8 cellular contexts compared by ENCODE assay signal in the genomic region with DNA sequence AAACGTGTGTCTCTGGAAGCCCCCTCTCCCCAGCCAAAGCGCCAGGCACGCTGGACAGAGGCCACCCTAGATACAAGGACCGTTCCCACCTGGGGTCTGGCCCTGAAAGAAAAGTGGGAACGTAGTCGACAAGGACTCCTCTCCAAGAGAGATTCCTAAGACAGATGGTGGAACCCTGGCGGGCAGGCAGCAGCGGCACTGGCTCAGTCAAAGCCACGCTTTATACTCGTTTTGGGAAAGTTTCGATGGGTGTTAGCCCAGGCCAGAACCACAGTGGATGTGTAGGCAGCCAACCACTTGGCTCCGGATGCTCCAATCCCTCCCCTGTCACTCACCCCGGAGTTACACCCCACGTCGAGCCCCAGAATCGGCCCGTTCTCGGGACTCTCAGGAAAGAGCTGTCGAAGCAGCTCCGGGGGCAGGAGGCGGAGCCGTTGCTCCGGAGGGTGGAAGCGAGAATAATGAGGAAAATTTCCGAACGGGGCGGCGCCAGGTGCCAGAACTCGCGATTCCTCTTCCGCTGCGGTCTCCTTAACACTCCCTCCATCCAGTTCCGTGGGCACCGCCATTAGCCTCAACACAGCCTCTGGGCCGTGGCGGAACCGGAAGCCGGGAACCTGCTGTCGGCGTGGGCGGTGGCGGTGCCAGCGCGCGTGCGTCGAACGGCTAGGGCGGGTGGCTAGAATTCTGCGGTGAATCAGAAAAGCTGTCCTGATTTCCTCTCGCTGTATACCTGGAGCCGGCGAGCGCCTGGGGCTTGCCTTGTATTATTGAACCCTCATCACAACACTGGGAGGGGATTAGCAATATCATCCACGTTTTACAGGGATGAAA. TPM values are rescaled to one million over a fixed set of nuclear protein-coding genes. Genes with fewer than 3 reads are reported as not detected.
DNase-seq lines count a peak whose midpoint lies in the region; ATAC-seq and TF ChIP-seq lines count a peak whose summit lies in the region.

A gene with protein sequence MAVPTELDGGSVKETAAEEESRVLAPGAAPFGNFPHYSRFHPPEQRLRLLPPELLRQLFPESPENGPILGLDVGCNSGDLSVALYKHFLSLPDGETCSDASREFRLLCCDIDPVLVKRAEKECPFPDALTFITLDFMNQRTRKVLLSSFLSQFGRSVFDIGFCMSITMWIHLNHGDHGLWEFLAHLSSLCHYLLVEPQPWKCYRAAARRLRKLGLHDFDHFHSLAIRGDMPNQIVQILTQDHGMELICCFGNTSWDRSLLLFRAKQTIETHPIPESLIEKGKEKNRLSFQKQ (minus strand): TSS at position 588 of the 834 bp plus-strand sequence. CDS start 19 bp downstream, at position 569.

- H3K9me3 ChIP-seq in MM.1S (replicated peaks; ENCODE audit: insufficient read depth, low read length) (no peaks in the 10 kb centered on the region), neutrophil (no peaks in the 10 kb centered on the region)

- TF ChIP-seq CTCF in MM.1S (IDR thresholded peaks at IDR 0.05; ENCODE audit: low read length) = no peak
- no peak for TF ChIP-seq CTCF in foreskin keratinocyte (conservative IDR thresholded peaks at IDR 0.05)
- peak; percentile 25 for TF ChIP-seq CTCF in neutrophil (IDR thresholded peaks at IDR 0.05)

- H3K4me3 ChIP-seq in MM.1S (ENCODE audit: low read length) (peak within 1 kb of the TSS; percentile 90), neutrophil (ENCODE audit: low read depth in 1 of 2, low read length in 1 of 2) (peak within 1 kb of the TSS; percentile 74 to 76)

- in situ Hi-C loops in G401 (cut with HindIII; ENCODE audit: low sequenced_read_pairs) = no loop called here

- H3F3A ChIP-seq in MM.1S (ENCODE audit: insufficient read depth, low read length) = peaks cover 16% of the 10 kb centered on the region

- H4K20me1 ChIP-seq in MM.1S (ENCODE audit: insufficient read depth, low read length) = no peaks in the 10 kb centered on the region

- no peaks in the 10 kb centered on the region for H3K9me2 ChIP-seq in MM.1S (replicated peaks; ENCODE audit: insufficient read depth, low read length)

- no peaks in the 10 kb centered on the region for H3K36me3 ChIP-seq in MM.1S (replicated peaks; ENCODE audit: insufficient read depth, low read length)
- H3K36me3 ChIP-seq in neutrophil = no peaks in the 10 kb centered on the region

- H2AFZ ChIP-seq in MM.1S (ENCODE audit: low read length) = peak within 1 kb of the TSS; percentile 87

- peaks cover 12% of the 10 kb centered on the region for H3K79me2 ChIP-seq in MM.1S (ENCODE audit: low read length)

- H3K27ac ChIP-seq in MM.1S (ENCODE audit: low read length) (peak within 1 kb of the TSS; percentile 62), foreskin keratinocyte (peak within 1 kb of the TSS; percentile 41), neutrophil (peak within 1 kb of the TSS; percentile 79), substantia nigra (ENCODE audit: low read depth, low read length, poor library complexity, severe bottlenecking) (peak within 1 kb of the TSS; percentile 91)

- H3K9ac ChIP-seq in MM.1S (ENCODE audit: low read length) = peak within 1 kb of the TSS; percentile 75

- peak; percentile 93 for ATAC-seq in foreskin keratinocyte

- H3K4me1 ChIP-seq in MM.1S (ENCODE audit: low read length) = peaks cover 19% of the 10 kb centered on the region
- peaks cover 11% of the 10 kb centered on the region for H3K4me1 ChIP-seq in foreskin keratinocyte
- peaks cover 15 to 19% of the 10 kb centered on the region in 2 experiments for H3K4me1 ChIP-seq in neutrophil (ENCODE audit: control insufficient read depth in 1 of 2, insufficient read depth in 1 of 2, low read depth in 1 of 2, low read length in 1 of 2)

- peak; percentile 92 for DNase-seq in G401 (ENCODE audit: low spot score)
- peak; percentile 93 for DNase-seq in HCEC 1CT
- DNase-seq in MM.1S = peak; percentile 91
- peak; percentile 72 for DNase-seq in SHP77 treated with DMSO at 0.1 percent for 48 hours (lab: John Stamatoyannopoulos, UW)
- peak; percentile 87 for DNase-seq in activated gamma-delta T cell treated with anti-CD3 and anti-CD28 coated beads, Interleukin-2, amount 50 U/mL, for 16 hours (ENCODE audit: low read depth)
- DNase-seq in foreskin keratinocyte = peak; percentile 88 to 93
- peak; percentile 55 to 92 (median 84) for DNase-seq in substantia nigra (lab: John Stamatoyannopoulos, UW)

- H3K4me2 ChIP-seq in MM.1S (ENCODE audit: low read depth, low read length) = peak within 1 kb of the TSS; percentile 94

- H3K27me3 ChIP-seq in MM.1S (replicated peaks; ENCODE audit: insufficient read depth, low read length) (no peaks in the 10 kb centered on the region), foreskin keratinocyte (no peaks in the 10 kb centered on the region), neutrophil (peaks cover 13% of the 10 kb centered on the region)

RNA-seq across cellular contexts. Expression of the gene that starts here (rescaled TPM):
- 1.9 and 2.8 TPM in 2 replicates for total RNA-seq in G401 (2014; rRNA removed; shearing (Covaris generic))
- 2.9 and 3.0 TPM in 2 replicates for total RNA-seq in foreskin keratinocyte
- polyA plus RNA-seq in foreskin keratinocyte = 2.4 and 2.8 TPM in 2 replicates

Comparison
In these comparisons a context has a peak if more than half of its experiments do, and no peak if none do; other contexts are left out.
1. Peak in every context shown above with its lines: DNase-seq, ATAC-seq, H3K4me3 ChIP-seq and H3K27ac ChIP-seq.
2. H3K27ac ChIP-seq: peak in every context shown above with its lines; median percentile 91 in substantia nigra; 79 in neutrophil; 62 in MM.1S; 41 in foreskin keratinocyte.